ENCODE assay signal across 1 cellular context in genomic region chr1:25819496-25820246, GRCh38.
TF ChIP-seq lines count a peak whose summit lies in the region.

TSS of gene MTFR1L (plus strand) at chr1:25819954. CDS start at chr1:25823105, 3,151 bp downstream.

TF ChIP-seq in HepG2, 621 proteins besides CTCF, POLR2A, EP300 and RAD21 (continued from another document and continues in another):
- peak; percentile 44; the same call in 1 of the 2 replicates for TF ChIP-seq ATF6 (CRISPR knock-in tag; conservative IDR thresholded peaks at IDR 0.05)
- peak; percentile 86 for TF ChIP-seq MYC (CRISPR knock-in tag; IDR thresholded peaks at IDR 0.05; ENCODE audit: borderline replicate concordance)
- TF ChIP-seq, protein P1, sequence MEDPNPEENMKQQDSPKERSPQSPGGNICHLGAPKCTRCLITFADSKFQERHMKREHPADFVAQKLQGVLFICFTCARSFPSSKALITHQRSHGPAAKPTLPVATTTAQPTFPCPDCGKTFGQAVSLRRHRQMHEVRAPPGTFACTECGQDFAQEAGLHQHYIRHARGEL (CRISPR knock-in tag; IDR thresholded peaks at IDR 0.05) = no peak
- 0 out of 2 replicates have a peak, but pooled peaks have one; percentile 34 for TF ChIP-seq ZNF713 (CRISPR knock-in tag; IDR thresholded peaks at IDR 0.05)
- peak; percentile 12; the same call in 1 of the 2 replicates for TF ChIP-seq ZNF704 (CRISPR knock-in tag; IDR thresholded peaks at IDR 0.05; ENCODE audit: borderline replicate concordance)
- peak; percentile 90 for TF ChIP-seq SALL1 (CRISPR knock-in tag; IDR thresholded peaks at IDR 0.05)
- TF ChIP-seq SAFB2 (CRISPR knock-in tag; IDR thresholded peaks at IDR 0.05; ENCODE audit: borderline replicate concordance, low read depth) = peak; percentile 56; the same call in 1 of the 2 replicates
- peak; percentile 71 for TF ChIP-seq POLR2G (IDR thresholded peaks at IDR 0.05; ENCODE audit: low read depth, low read length)
- peak; percentile 72 for TF ChIP-seq ZBTB7A (CRISPR knock-in tag; IDR thresholded peaks at IDR 0.05)
- TF ChIP-seq TBL1XR1 (IDR thresholded peaks at IDR 0.05; ENCODE audit: borderline replicate concordance, low read length, partially characterized antibody) = peak; percentile 23
- TF ChIP-seq ZNF225 (CRISPR knock-in tag; IDR thresholded peaks at IDR 0.05) = no peak
- TF ChIP-seq, protein P2, sequence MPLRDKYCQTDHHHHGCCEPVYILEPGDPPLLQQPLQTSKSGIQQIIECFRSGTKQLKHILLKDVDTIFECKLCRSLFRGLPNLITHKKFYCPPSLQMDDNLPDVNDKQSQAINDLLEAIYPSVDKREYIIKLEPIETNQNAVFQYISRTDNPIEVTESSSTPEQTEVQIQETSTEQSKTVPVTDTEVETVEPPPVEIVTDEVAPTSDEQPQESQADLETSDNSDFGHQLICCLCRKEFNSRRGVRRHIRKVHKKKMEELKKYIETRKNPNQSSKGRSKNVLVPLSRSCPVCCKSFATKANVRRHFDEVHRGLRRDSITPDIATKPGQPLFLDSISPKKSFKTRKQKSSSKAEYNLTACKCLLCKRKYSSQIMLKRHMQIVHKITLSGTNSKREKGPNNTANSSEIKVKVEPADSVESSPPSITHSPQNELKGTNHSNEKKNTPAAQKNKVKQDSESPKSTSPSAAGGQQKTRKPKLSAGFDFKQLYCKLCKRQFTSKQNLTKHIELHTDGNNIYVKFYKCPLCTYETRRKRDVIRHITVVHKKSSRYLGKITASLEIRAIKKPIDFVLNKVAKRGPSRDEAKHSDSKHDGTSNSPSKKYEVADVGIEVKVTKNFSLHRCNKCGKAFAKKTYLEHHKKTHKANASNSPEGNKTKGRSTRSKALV (CRISPR knock-in tag; IDR thresholded peaks at IDR 0.05) = peak; percentile 48; the same call in 1 of the 2 replicates
- peak; percentile 94; the same call in 1 of the 2 replicates for TF ChIP-seq FOXC1 (CRISPR knock-in tag; IDR thresholded peaks at IDR 0.05; ENCODE audit: borderline replicate concordance)
- TF ChIP-seq ZNF34 (CRISPR knock-in tag; IDR thresholded peaks at IDR 0.05; ENCODE audit: borderline replicate concordance) = no peak
- TF ChIP-seq HCFC1 (IDR thresholded peaks at IDR 0.05; ENCODE audit: low read depth, low read length) = peak; percentile 16; the same call in 1 of the 2 replicates
- TF ChIP-seq, protein P3, sequence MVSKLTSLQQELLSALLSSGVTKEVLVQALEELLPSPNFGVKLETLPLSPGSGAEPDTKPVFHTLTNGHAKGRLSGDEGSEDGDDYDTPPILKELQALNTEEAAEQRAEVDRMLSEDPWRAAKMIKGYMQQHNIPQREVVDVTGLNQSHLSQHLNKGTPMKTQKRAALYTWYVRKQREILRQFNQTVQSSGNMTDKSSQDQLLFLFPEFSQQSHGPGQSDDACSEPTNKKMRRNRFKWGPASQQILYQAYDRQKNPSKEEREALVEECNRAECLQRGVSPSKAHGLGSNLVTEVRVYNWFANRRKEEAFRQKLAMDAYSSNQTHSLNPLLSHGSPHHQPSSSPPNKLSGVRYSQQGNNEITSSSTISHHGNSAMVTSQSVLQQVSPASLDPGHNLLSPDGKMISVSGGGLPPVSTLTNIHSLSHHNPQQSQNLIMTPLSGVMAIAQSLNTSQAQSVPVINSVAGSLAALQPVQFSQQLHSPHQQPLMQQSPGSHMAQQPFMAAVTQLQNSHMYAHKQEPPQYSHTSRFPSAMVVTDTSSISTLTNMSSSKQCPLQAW (CRISPR knock-in tag; IDR thresholded peaks at IDR 0.05) = peak; percentile 77; the same call in 1 of the 2 replicates
- TF ChIP-seq NFKB2 (CRISPR knock-in tag; IDR thresholded peaks at IDR 0.05; ENCODE audit: borderline replicate concordance) = no peak; the same call in 1 of the 2 replicates
- TF ChIP-seq PITX1 (CRISPR knock-in tag; IDR thresholded peaks at IDR 0.05) = peak; percentile 49; the same call in 1 of the 2 replicates
- TF ChIP-seq ZNF564 (CRISPR knock-in tag; IDR thresholded peaks at IDR 0.05) = peak; percentile 65
- TF ChIP-seq TGIF2 (CRISPR knock-in tag; IDR thresholded peaks at IDR 0.05) = 0 out of 2 replicates have a peak, but pooled peaks have one; percentile 63
- peak; percentile 56 for TF ChIP-seq ZNF230 (CRISPR knock-in tag; IDR thresholded peaks at IDR 0.05)
- TF ChIP-seq, protein P4, sequence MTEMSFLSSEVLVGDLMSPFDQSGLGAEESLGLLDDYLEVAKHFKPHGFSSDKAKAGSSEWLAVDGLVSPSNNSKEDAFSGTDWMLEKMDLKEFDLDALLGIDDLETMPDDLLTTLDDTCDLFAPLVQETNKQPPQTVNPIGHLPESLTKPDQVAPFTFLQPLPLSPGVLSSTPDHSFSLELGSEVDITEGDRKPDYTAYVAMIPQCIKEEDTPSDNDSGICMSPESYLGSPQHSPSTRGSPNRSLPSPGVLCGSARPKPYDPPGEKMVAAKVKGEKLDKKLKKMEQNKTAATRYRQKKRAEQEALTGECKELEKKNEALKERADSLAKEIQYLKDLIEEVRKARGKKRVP (CRISPR knock-in tag; IDR thresholded peaks at IDR 0.05) = 0 out of 4 replicates have a peak, but pooled peaks of 1 of the 2 experiments have one; percentile 9
- peak; percentile 60 for TF ChIP-seq ZNF709 (CRISPR knock-in tag; IDR thresholded peaks at IDR 0.05)
- TF ChIP-seq GFI1 (CRISPR knock-in tag; IDR thresholded peaks at IDR 0.05; ENCODE audit: borderline replicate concordance) = peak; percentile 64; the same call in 1 of the 2 replicates
- peak; percentile 7; the same call in 1 of the 2 replicates for TF ChIP-seq ZNF607 (CRISPR knock-in tag; IDR thresholded peaks at IDR 0.05; ENCODE audit: borderline replicate concordance)
- TF ChIP-seq MBD4 (IDR thresholded peaks at IDR 0.05; ENCODE audit: borderline replicate concordance, low read length) = no peak
- TF ChIP-seq FOXK2 (IDR thresholded peaks at IDR 0.05) = no peak
- peak; percentile 89; the same call in 1 of the 2 replicates for TF ChIP-seq ARID4A (CRISPR knock-in tag; IDR thresholded peaks at IDR 0.05; ENCODE audit: borderline replicate concordance)
- no peak for TF ChIP-seq RARG (CRISPR knock-in tag; IDR thresholded peaks at IDR 0.05; ENCODE audit: low read depth)
- TF ChIP-seq SNAPC5 (CRISPR knock-in tag; IDR thresholded peaks at IDR 0.05; ENCODE audit: borderline replicate concordance) = 0 out of 2 replicates have a peak, but pooled peaks have one; percentile 42
- TF ChIP-seq, protein P5, sequence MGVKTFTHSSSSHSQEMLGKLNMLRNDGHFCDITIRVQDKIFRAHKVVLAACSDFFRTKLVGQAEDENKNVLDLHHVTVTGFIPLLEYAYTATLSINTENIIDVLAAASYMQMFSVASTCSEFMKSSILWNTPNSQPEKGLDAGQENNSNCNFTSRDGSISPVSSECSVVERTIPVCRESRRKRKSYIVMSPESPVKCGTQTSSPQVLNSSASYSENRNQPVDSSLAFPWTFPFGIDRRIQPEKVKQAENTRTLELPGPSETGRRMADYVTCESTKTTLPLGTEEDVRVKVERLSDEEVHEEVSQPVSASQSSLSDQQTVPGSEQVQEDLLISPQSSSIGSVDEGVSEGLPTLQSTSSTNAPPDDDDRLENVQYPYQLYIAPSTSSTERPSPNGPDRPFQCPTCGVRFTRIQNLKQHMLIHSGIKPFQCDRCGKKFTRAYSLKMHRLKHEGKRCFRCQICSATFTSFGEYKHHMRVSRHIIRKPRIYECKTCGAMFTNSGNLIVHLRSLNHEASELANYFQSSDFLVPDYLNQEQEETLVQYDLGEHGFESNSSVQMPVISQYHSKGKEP (CRISPR knock-in tag; IDR thresholded peaks at IDR 0.05) = peak; percentile 11; the same call in 1 of the 2 replicates
- TF ChIP-seq ZSCAN21 (CRISPR knock-in tag; IDR thresholded peaks at IDR 0.05; ENCODE audit: borderline replicate concordance) = peak; percentile 55; the same call in 1 of the 2 replicates
- TF ChIP-seq ZMYM2 (CRISPR knock-in tag; IDR thresholded peaks at IDR 0.05) = no peak
- no peak for TF ChIP-seq ZNF234 (CRISPR knock-in tag; conservative IDR thresholded peaks at IDR 0.05)
- TF ChIP-seq ARID3A (IDR thresholded peaks at IDR 0.05; ENCODE audit: low read depth, low read length) = no peak
- TF ChIP-seq ZNF160 (CRISPR knock-in tag; IDR thresholded peaks at IDR 0.05) = peak; percentile 46; the same call in 1 of the 2 replicates
- TF ChIP-seq SRSF1 (optimal IDR thresholded peaks at IDR 0.05; ENCODE audit: low read depth, low read length) = peak; percentile 71
- 0 out of 2 replicates have a peak, but pooled peaks have one; percentile 47 for TF ChIP-seq ZMAT3 (CRISPR knock-in tag; conservative IDR thresholded peaks at IDR 0.05)
- TF ChIP-seq SP140L (CRISPR knock-in tag; IDR thresholded peaks at IDR 0.05; ENCODE audit: borderline replicate concordance) = no peak
- peak; percentile 51; the same call in 1 of the 3 replicates for TF ChIP-seq MXI1 (IDR thresholded peaks at IDR 0.05; ENCODE audit: borderline replicate concordance, low read depth, low read length)
- no peak for TF ChIP-seq ZNF619 (CRISPR knock-in tag; IDR thresholded peaks at IDR 0.05)
- no peak for TF ChIP-seq FOXA1 (IDR thresholded peaks at IDR 0.05)
- TF ChIP-seq FOXA1 (CRISPR knock-in tag; IDR thresholded peaks at IDR 0.05) = peak; percentile 7; the same call in 1 of the 2 replicates
- TF ChIP-seq UBTF (CRISPR knock-in tag; IDR thresholded peaks at IDR 0.05) = peak; percentile 42; the same call in 1 of the 2 replicates
